ENCODE assay signal across 8 cellular contexts in genomic region chr2:231411871-231412615, GRCh38. TPM values are rescaled to one million over a fixed set of nuclear protein-coding genes. Genes with fewer than 3 reads are reported as not detected.
DNase-seq lines count a peak whose midpoint lies in the region; ATAC-seq and TF ChIP-seq lines count a peak whose summit lies in the region.

No MANE protein-coding gene starts in this region.

- intact Hi-C loops in CD4-positive, alpha-beta memory T cell (cut with micrococcal nuclease): no loop called here
- intact Hi-C loops in esophagus muscularis mucosa (cut with DNase I): loop anchor here (5.0 to 10.0 kb wide), 3 partner anchors 117 to 305 kb away; no protein-coding TSS in a partner anchor

- peak; percentile 78 to 87 (median 80) for TF ChIP-seq CTCF in esophagus muscularis mucosa (IDR thresholded peaks at IDR 0.05)

- 1% methylated on average over 43 of the region's 65 CpGs for WGBS in esophagus muscularis mucosa

- H3K36me3 ChIP-seq in CD4-positive, alpha-beta memory T cell (ENCODE audit: insufficient read depth, low read length): no peaks in the 10 kb centered on the region
- H3K36me3 ChIP-seq in esophagus muscularis mucosa (no peaks in the 10 kb centered on the region), muscle layer of duodenum (ENCODE audit: control insufficient read depth in 1 of 2, insufficient read depth in 2 of 2, low read length in 2 of 2) (no peaks in the 10 kb centered on the region)

- peaks cover 1 to 10% (median 5%) of the 10 kb centered on the region in 4 donors for H3K4me1 Mint-ChIP-seq in CD4-positive, alpha-beta memory T cell

- H3K27ac ChIP-seq in CD4-positive, alpha-beta memory T cell (ENCODE audit: low read depth, low read length): no peak overlapping the region
- peak overlapping the region in 2 of 4 donors; percentile 12 to 35 for H3K27ac ChIP-seq in esophagus muscularis mucosa (replicated peaks in 1 of 4)
- H3K27ac ChIP-seq in muscle layer of duodenum (ENCODE audit: low read length): no peak overlapping the region

- no peak overlapping the region for H3K27ac Mint-ChIP-seq in CD4-positive, alpha-beta memory T cell

- H3K4me3 ChIP-seq in CD4-positive, alpha-beta memory T cell (ENCODE audit: low read length in 2 of 2): no peak overlapping the region
- H3K4me3 ChIP-seq in esophagus muscularis mucosa (peak overlapping the region; percentile 62 to 80 (median 64)), muscle layer of duodenum (ENCODE audit: low read depth in 1 of 2, low read length in 2 of 2) (peak overlapping the region; percentile 47 to 66)

- H3K4me1 ChIP-seq in CD4-positive, alpha-beta memory T cell (ENCODE audit: insufficient read depth, low read length): peaks cover 12% of the 10 kb centered on the region
- peaks cover 10 to 17% (median 15%) of the 10 kb centered on the region in 4 donors for H3K4me1 ChIP-seq in esophagus muscularis mucosa
- peaks cover 0 to 4% of the 10 kb centered on the region in 2 donors for H3K4me1 ChIP-seq in muscle layer of duodenum (ENCODE audit: control insufficient read depth in 1 of 2, insufficient read depth in 2 of 2, low read length in 2 of 2)

- peak in 4 of 5 donors; percentile 10 to 33 (median 22) for DNase-seq in CD4-positive, alpha-beta memory T cell
- DNase-seq in GM19238 (ENCODE audit: insufficient read length, low spot score) (peak; percentile 80), NOMO-1 treated with DMSO at 0.1 percent for 48 hours (lab: John Stamatoyannopoulos, UW; ENCODE audit: unreplicated experiment) (peak; percentile 79), esophagus muscularis mucosa (ENCODE audit: extremely low spot score) (no peak)
- peak; percentile 90 for DNase-seq in activated CD8-positive, alpha-beta memory T cell treated with anti-CD3 and anti-CD28 coated beads, Interleukin-2, amount 50 U/mL, for 48 hours
- peak; percentile 67 to 70 for DNase-seq in stimulated activated CD8-positive, alpha-beta memory T cell treated with anti-CD3 and anti-CD28 coated beads, Interleukin-7, amount 100 ng/mL, for 48 hours (ENCODE audit: extremely low read depth in 1 of 2, low read depth in 1 of 2)

- peak; percentile 88 for ATAC-seq in HG03378 (IDR thresholded peaks at IDR 0.05; ENCODE audit: unreplicated experiment)

- no peak for TF ChIP-seq EP300 in esophagus muscularis mucosa (IDR thresholded peaks at IDR 0.05)

- CTCF ChIA-PET in CD4-positive, alpha-beta memory T cell (lab: Charles Lee; ENCODE audit: partially characterized antibody): interaction anchor here (2.2 kb wide), 1 partner anchor 185 kb away, joined by 5 read pairs; no protein-coding TSS in a partner anchor

- no peaks in the 10 kb centered on the region for H3K9me3 ChIP-seq in CD4-positive, alpha-beta memory T cell (ENCODE audit: control insufficient read depth in 1 of 2, low read length in 2 of 2)
- H3K9me3 ChIP-seq in esophagus muscularis mucosa: peaks cover 0 to 5% (median 2%) of the 10 kb centered on the region in 4 donors
- H3K9me3 ChIP-seq in muscle layer of duodenum (ENCODE audit: control insufficient read depth in 1 of 2, low read length in 2 of 2): peaks cover 0 to 7% of the 10 kb centered on the region in 2 donors

- H3K27me3 Mint-ChIP-seq in CD4-positive, alpha-beta memory T cell: peaks cover 29 to 37% of the 10 kb centered on the region in 2 donors

- H3K36me3 Mint-ChIP-seq in CD4-positive, alpha-beta memory T cell: peaks cover 2 to 9% of the 10 kb centered on the region in 2 donors

- POLR2A ChIA-PET in CD4-positive, alpha-beta memory T cell (lab: Charles Lee; ENCODE audit: partially characterized antibody): no interaction called here

- H3K27me3 ChIP-seq in CD4-positive, alpha-beta memory T cell (ENCODE audit: insufficient read depth, low read length): peaks cover 14% of the 10 kb centered on the region
- H3K27me3 ChIP-seq in esophagus muscularis mucosa: no peaks in the 10 kb centered on the region
- H3K27me3 ChIP-seq in muscle layer of duodenum (ENCODE audit: low read depth, low read length): no peaks in the 10 kb centered on the region

- no peak for TF ChIP-seq POLR2A in esophagus muscularis mucosa (IDR thresholded peaks at IDR 0.05; ENCODE audit: low read depth)

- peak overlapping the region in 7 of 8 donors; percentile 29 to 79 (median 67) for H3K4me3 Mint-ChIP-seq in CD4-positive, alpha-beta memory T cell

- peaks cover 0 to 20% (median 8%) of the 10 kb centered on the region in 8 donors for H3K9me3 Mint-ChIP-seq in CD4-positive, alpha-beta memory T cell

RNA-seq across cellular contexts. Expression of gene B3GNT7, which starts 16.5 kb away (rescaled TPM):
- total RNA-seq in CD4-positive, alpha-beta memory T cell: not detected
- polyA plus RNA-seq in CD4-positive, alpha-beta memory T cell: not detected
- 1 to 10 TPM; 3.7 to 7.0 (median 4.5) TPM for total RNA-seq in esophagus muscularis mucosa

RNA-seq across cellular contexts. Expression of gene NCL, which starts 52.2 kb away (rescaled TPM):
- total RNA-seq in CD4-positive, alpha-beta memory T cell: 100 to 1,000 TPM; 380 to 390 TPM
- 100 to 1,000 TPM; 150 to 593 TPM for polyA plus RNA-seq in CD4-positive, alpha-beta memory T cell
- 100 to 1,000 TPM; 120 to 238 (median 161) TPM for total RNA-seq in esophagus muscularis mucosa

Comparison
In these comparisons a context has a peak if more than half of its experiments do, and no peak if none do; other contexts are left out.
1. H3K4me3 ChIP-seq: peak in esophagus muscularis mucosa (4 of 4) and muscle layer of duodenum (2 of 2); none in CD4-positive, alpha-beta memory T cell (0 of 2).
2. RNA of gene B3GNT7, which starts 16.5 kb away (total RNA-seq): 3.7 to 7.0 TPM in esophagus muscularis mucosa; not detected in CD4-positive, alpha-beta memory T cell; every median in the first group is over 4 times any median in the second.